Comparison of ENCODE assay signal across 1 cellular context in genomic region chr11:110097459-110098012, GRCh38.
TF ChIP-seq lines count a peak whose summit lies in the region.

No MANE protein-coding gene starts in this region.

TF ChIP-seq in HepG2, 621 proteins besides CTCF, POLR2A, EP300 and RAD21 (continued from another document):
- TF ChIP-seq NFYB (CRISPR knock-in tag; IDR thresholded peaks at IDR 0.05) = no peak
